ENCODE assay signal across 11 cellular contexts in the genomic region with DNA sequence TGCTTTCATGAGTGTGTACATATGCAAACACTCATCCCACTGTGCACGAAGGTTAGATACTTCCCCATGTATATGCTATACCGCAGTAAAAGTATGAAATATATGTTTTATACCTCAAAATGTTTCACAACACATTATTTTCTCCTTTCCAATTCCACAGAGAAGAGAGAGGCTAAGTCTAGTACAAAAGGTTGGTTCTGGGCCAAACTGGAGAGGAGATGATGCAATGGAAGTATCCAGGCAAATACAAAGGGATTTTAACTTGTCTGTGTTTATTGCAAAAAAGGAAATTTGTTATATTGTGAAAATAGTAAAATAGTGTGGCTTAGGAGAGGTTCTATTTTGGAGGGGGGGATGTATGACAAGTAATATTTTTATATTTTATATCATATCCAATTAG.
DNase-seq lines count a peak whose midpoint lies in the region; ATAC-seq and TF ChIP-seq lines count a peak whose summit lies in the region.
"Had no signal": no experiment of that assay in that cellular context is flagged by ENCODE, and none has a peak within 500 bp of the region (broad histone marks: within the 10 kb centered on the region; RNA-seq: fewer than 3 reads in every experiment).

No MANE protein-coding gene starts in this region.

- peaks cover 10% of the 10 kb centered on the region for H3K36me3 Mint-ChIP-seq in osteocyte (ENCODE audit: unreplicated experiment)

- peak overlapping the region; percentile 75 for H3K27ac Mint-ChIP-seq in osteocyte (ENCODE audit: unreplicated experiment)
- H3K27ac Mint-ChIP-seq: activated T-cell treated with anti-CD3 and anti-CD28 coated beads, Interleukin-2, amount 50 U/mL, for 72 hours; nephron progenitor cell; stimulated activated naive CD8-positive, alpha-beta T cell treated with anti-CD3 and anti-CD28 coated beads, Interleukin-15, amount 100 ng/mL, for 72 hours had no signal

- H3K4me1 Mint-ChIP-seq in osteocyte (ENCODE audit: unreplicated experiment) = peaks cover 38% of the 10 kb centered on the region
- H3K4me1 Mint-ChIP-seq: stimulated activated naive CD8-positive, alpha-beta T cell treated with anti-CD3 and anti-CD28 coated beads, Interleukin-15, amount 100 ng/mL, for 72 hours had no signal

- H3K4me3 Mint-ChIP-seq in osteocyte (ENCODE audit: unreplicated experiment) = no peak overlapping the region
- H3K4me3 Mint-ChIP-seq: activated T-cell treated with anti-CD3 and anti-CD28 coated beads, Interleukin-2, amount 50 U/mL, for 72 hours; nephron progenitor cell; stimulated activated naive CD8-positive, alpha-beta T cell treated with anti-CD3 and anti-CD28 coated beads, Interleukin-15, amount 100 ng/mL, for 72 hours had no signal

- H3K27me3 Mint-ChIP-seq in osteocyte (ENCODE audit: unreplicated experiment) = no peaks in the 10 kb centered on the region
- H3K27me3 Mint-ChIP-seq: stimulated activated naive CD8-positive, alpha-beta T cell treated with anti-CD3 and anti-CD28 coated beads, Interleukin-15, amount 100 ng/mL, for 72 hours had no signal

- H3K27ac ChIP-seq in VCaP = peak overlapping the region; percentile 14; the same call in 1 of the 2 replicates

- no peaks in the 10 kb centered on the region for H3K9me3 Mint-ChIP-seq in osteocyte (ENCODE audit: unreplicated experiment)
- H3K9me3 Mint-ChIP-seq: activated T-cell treated with anti-CD3 and anti-CD28 coated beads, Interleukin-2, amount 50 U/mL, for 72 hours; nephron progenitor cell; stimulated activated naive CD8-positive, alpha-beta T cell treated with anti-CD3 and anti-CD28 coated beads, Interleukin-15, amount 100 ng/mL, for 72 hours had no signal

- DNase-seq in EL (peak; percentile 36), fibroblast of peridontal ligament (ENCODE audit: extremely low read depth) (peak; percentile 85), osteocyte (ENCODE audit: extremely low spot score, unreplicated experiment) (no peak), HUDEP-2 (lab: John Stamatoyannopoulos, UW; ENCODE audit: unreplicated experiment in 76 of 76) (no peak), NCI-H774 (lab: John Stamatoyannopoulos, UW) (no peak)
- no peak for DNase-seq in activated naive CD4-positive, alpha-beta T cell (lab: John Stamatoyannopoulos, UW)
- DNase-seq: activated T-cell treated with anti-CD3 and anti-CD28 coated beads, Interleukin-2, amount 50 U/mL, for 72 hours; nephron progenitor cell; stimulated activated naive CD8-positive, alpha-beta T cell treated with anti-CD3 and anti-CD28 coated beads, Interleukin-15, amount 100 ng/mL, for 72 hours had no signal

- TF ChIP-seq CTCF in VCaP (conservative IDR thresholded peaks at IDR 0.05) (no peak), osteocyte (IDR thresholded peaks at IDR 0.05) (no peak)

- ATAC-seq in GM19397 (IDR thresholded peaks at IDR 0.05; ENCODE audit: unreplicated experiment) = no peak
- ATAC-seq: activated T-cell treated with anti-CD3 and anti-CD28 coated beads, Interleukin-2, amount 50 U/mL, for 72 hours; stimulated activated naive CD8-positive, alpha-beta T cell treated with anti-CD3 and anti-CD28 coated beads, Interleukin-15, amount 100 ng/mL, for 72 hours had no signal

Comparison
In these comparisons a context has a peak if more than half of its experiments do, and no peak if none do; other contexts are left out.
1. DNase-seq: peak in EL (single experiment) and fibroblast of peridontal ligament (single experiment); none in osteocyte (single experiment), activated naive CD4-positive, alpha-beta T cell (0 of 4), HUDEP-2 (0 of 76) and NCI-H774 (single experiment).